ENCODE assay signal across 8 cellular contexts in genomic region chr7:123154231-123154860, GRCh38. TPM values are rescaled to one million over a fixed set of nuclear protein-coding genes. Genes with fewer than 3 reads are reported as not detected.
A peak's percentile ranks its signal among the peaks of the same experiment; 100 is the strongest.
DNase-seq lines count a peak whose midpoint lies in the region; ATAC-seq and TF ChIP-seq lines count a peak whose summit lies in the region.

No MANE protein-coding gene starts in this region.

- H3K9me3 ChIP-seq in vagina = no peaks in the 10 kb centered on the region

- CTCF ChIA-PET in Calu3 (lab: Charles Lee) = interaction anchor here (0.9 to 1.4 kb wide), 3 partner anchors 213 to 604 kb away, joined by 3 to 8 read pairs (median 6); no protein-coding TSS in a partner anchor

- H3K27me3 ChIP-seq in vagina = no peaks in the 10 kb centered on the region

- intact Hi-C loops in Calu3 (cut with micrococcal nuclease; ENCODE audit: unreplicated experiment) (loop anchor here (2.0 to 5.0 kb wide), 5 partner anchors 84 to 602 kb away; partner anchors contain the start of gene CADPS2), vagina (cut with DNase I) (no loop called here)

- H3K27ac ChIP-seq in vagina = no peak overlapping the region

- H3K4me1 ChIP-seq in vagina = no peaks in the 10 kb centered on the region

- no peak overlapping the region for H3K4me3 ChIP-seq in WI38 (ENCODE audit: low read depth, low read length)
- H3K4me3 ChIP-seq in vagina = no peak overlapping the region

- H3K36me3 ChIP-seq in vagina = no peaks in the 10 kb centered on the region

- H3K4me1 Mint-ChIP-seq in Calu3 (ENCODE audit: low read depth, unreplicated experiment) (peaks cover 1% of the 10 kb centered on the region), nephron (peaks cover 4% of the 10 kb centered on the region)

- no peak for TF ChIP-seq POLR2A in vagina (IDR thresholded peaks at IDR 0.05)

- BruUV-seq in Calu3 (replicated peaks; lab: Mats Ljungman, UMichigan) = no TSS peak

- H3K27me3 Mint-ChIP-seq in Calu3 (ENCODE audit: unreplicated experiment) = no peaks in the 10 kb centered on the region
- H3K27me3 Mint-ChIP-seq in nephron (ENCODE audit: low read depth) = no peaks in the 10 kb centered on the region

- H3K27ac Mint-ChIP-seq in Calu3 (ENCODE audit: unreplicated experiment) (no peak overlapping the region), nephron (no peak overlapping the region)

- H3K9me3 Mint-ChIP-seq in Calu3 (ENCODE audit: low read depth, unreplicated experiment) = no peaks in the 10 kb centered on the region
- H3K9me3 Mint-ChIP-seq in nephron = no peaks in the 10 kb centered on the region

- peak; percentile 82 for DNase-seq in Calu3
- DNase-seq in GM19238 (ENCODE audit: insufficient read length, low spot score) = peak; percentile 9
- DNase-seq in NCI-H2081 treated with DMSO at 0.1 percent for 48 hours (lab: John Stamatoyannopoulos, UW) = peak; percentile 57
- DNase-seq in fibroblast of gingiva (ENCODE audit: low read depth) = peak; percentile 59
- no peak for DNase-seq in vagina (ENCODE audit: extremely low spot score in 2 of 2)

- peak; percentile 76 for TF ChIP-seq CTCF in Calu3 (IDR thresholded peaks at IDR 0.05; ENCODE audit: unreplicated experiment)
- TF ChIP-seq CTCF in WI38 (IDR thresholded peaks at IDR 0.05; ENCODE audit: low read depth, low read length) = peak; percentile 24; the same call in 1 of the 2 replicates
- TF ChIP-seq CTCF in nephron (IDR thresholded peaks at IDR 0.05; ENCODE audit: unreplicated experiment in 3 of 3) = peak; percentile 76 to 90 (median 84)
- TF ChIP-seq CTCF in vagina (IDR thresholded peaks at IDR 0.05) = peak; percentile 46 to 72 (median 71)

- no peak overlapping the region for H3K4me3 Mint-ChIP-seq in Calu3 (ENCODE audit: low read depth, unreplicated experiment)
- H3K4me3 Mint-ChIP-seq in nephron = no peak overlapping the region

- H3K36me3 Mint-ChIP-seq in Calu3 (ENCODE audit: insufficient read depth, unreplicated experiment) (no peaks in the 10 kb centered on the region), nephron (ENCODE audit: low read depth) (no peaks in the 10 kb centered on the region)

- ATAC-seq in HG03108 (IDR thresholded peaks at IDR 0.05; ENCODE audit: unreplicated experiment) = peak; percentile 85

RNA-seq across cellular contexts. Expression of gene SLC13A1, which starts 45.4 kb away (rescaled TPM):
- not detected in 2 replicates for total RNA-seq in Calu3 (2022)
- total RNA-seq in vagina = not detected

Comparison
In these comparisons a context has a peak if more than half of its experiments do, and no peak if none do; other contexts are left out.
1. DNase-seq: peak in Calu3 (single experiment), GM19238 (single experiment), NCI-H2081 treated with DMSO at 0.1 percent for 48 hours (single experiment) and fibroblast of gingiva (single experiment); none in vagina (0 of 2).
2. CTCF ChIP-seq: peak in every context shown above with its lines; median percentile 84 in nephron; 76 in Calu3; 71 in vagina; 24 in WI38.